ENCODE assay signal across 28 cellular contexts in genomic region chr14:98070521-98070920, GRCh38.
DNase-seq lines count a peak whose midpoint lies in the region; ATAC-seq and TF ChIP-seq lines count a peak whose summit lies in the region.
"Had no signal": no experiment of that assay in that cellular context is flagged by ENCODE, and none has a peak within 500 bp of the region (broad histone marks: within the 10 kb centered on the region; RNA-seq: fewer than 3 reads in every experiment).

No MANE protein-coding gene starts in this region.

- no peaks in the 10 kb centered on the region for H3K36me3 Mint-ChIP-seq in endodermal cell (ENCODE audit: low read depth)
- H3K36me3 Mint-ChIP-seq: activated naive CD4-positive, alpha-beta T cell treated with anti-CD3 and anti-CD28 coated beads, Interleukin-2, amount 50 U/mL, for 72 hours had no signal

- H3K79me2 ChIP-seq in PC-3 (ENCODE audit: low read length) (no peaks in the 10 kb centered on the region), smooth muscle cell (ENCODE audit: low read depth) (no peaks in the 10 kb centered on the region)

- no peak for ATAC-seq in PC-3
- ATAC-seq: activated naive CD4-positive, alpha-beta T cell treated with anti-CD3 and anti-CD28 coated beads, Interleukin-2, amount 50 U/mL, for 72 hours; gastrocnemius medialis; HepG2 had no signal

- H3K9me2 ChIP-seq in PC-3 (replicated peaks; ENCODE audit: low read length) = no peaks in the 10 kb centered on the region

- TF ChIP-seq CTCF in PC-3 (conservative IDR thresholded peaks at IDR 0.05; ENCODE audit: low read depth, low read length) (no peak), endodermal cell (conservative IDR thresholded peaks at IDR 0.05) (no peak), smooth muscle cell (IDR thresholded peaks at IDR 0.05; ENCODE audit: borderline replicate concordance, insufficient read depth, poor library complexity, severe bottlenecking) (no peak)

- CTCF ChIA-PET in PC-3 (lab: Charles Lee) = no interaction called here

- H3K4me1 ChIP-seq in PC-3 (ENCODE audit: insufficient read depth, low read length) (peaks cover 12% of the 10 kb centered on the region; the same call in 1 of the 2 replicates), endodermal cell (ENCODE audit: control insufficient read depth, insufficient read depth, low read length) (peaks cover 3% of the 10 kb centered on the region), smooth muscle cell (ENCODE audit: low read depth) (peaks cover 9% of the 10 kb centered on the region)
- H3K4me1 ChIP-seq: ascending aorta, gastrocnemius medialis, psoas muscle had no signal

- no peaks in the 10 kb centered on the region for H3K27me3 Mint-ChIP-seq in endodermal cell (ENCODE audit: insufficient read depth)
- H3K27me3 Mint-ChIP-seq: B cell had no signal

- 80 to 100% methylated on average over 1 of the region's 1 CpG for WGBS in endodermal cell (ENCODE audit: insufficient coverage in 1 of 2, insufficient read length in 1 of 2), 2 experiments
- 55% methylated on average over 1 of the region's 1 CpG for WGBS in smooth muscle cell (ENCODE audit: low lambda C conversion rate)

- POLR2A ChIA-PET in PC-3 (lab: Charles Lee; ENCODE audit: unreplicated experiment) = no interaction called here

- H2AFZ ChIP-seq in PC-3 (ENCODE audit: low read length) (no peak overlapping the region), smooth muscle cell (ENCODE audit: low read depth) (no peak overlapping the region)

- H3K4me2 ChIP-seq in PC-3 (ENCODE audit: low read length) = 0 out of 2 replicates have a peak overlapping the region, but pooled peaks have one; percentile 33
- H3K4me2 ChIP-seq in smooth muscle cell = no peak overlapping the region

- no peaks in the 10 kb centered on the region for H3K36me3 ChIP-seq in PC-3 (ENCODE audit: low read depth, low read length)
- no peaks in the 10 kb centered on the region for H3K36me3 ChIP-seq in endodermal cell (ENCODE audit: control insufficient read depth, insufficient read depth, low read length)
- no peaks in the 10 kb centered on the region for H3K36me3 ChIP-seq in smooth muscle cell (ENCODE audit: low read depth)
- H3K36me3 ChIP-seq: ascending aorta, esophagus squamous epithelium, gastrocnemius medialis, neutrophil had no signal

- DNase-seq in DMS79 treated with DMSO at 0.1 percent for 48 hours (lab: John Stamatoyannopoulos, UW) = peak; percentile 30
- DNase-seq in DMS79 (lab: John Stamatoyannopoulos, UW) = no peak
- DNase-seq in PC-3 = no peak
- DNase-seq in endodermal cell = no peak
- no peak for DNase-seq in smooth muscle cell (lab: John Stamatoyannopoulos, UW; ENCODE audit: unreplicated experiment)
- DNase-seq in NCI-H1436 treated with DMSO at 0.1 percent for 48 hours (lab: John Stamatoyannopoulos, UW) = no peak
- no peak for DNase-seq in stimulated activated CD4-positive, alpha-beta T cell treated with anti-CD3 and anti-CD28 coated beads, Interleukin-1b, Interleukin-23, amount 100 ng/mL, for 48 hours
- no peak for DNase-seq in kidney glomerular epithelial cell (lab: John Stamatoyannopoulos, UW)
- DNase-seq: 8988T; activated CD4-positive, alpha-beta T cell treated with anti-CD3 and anti-CD28 coated beads for 4 hours; effector memory CD4-positive, alpha-beta T cell; esophagus squamous epithelium; gastrocnemius medialis; H7; NCI-H1092; NK-92 treated with Interleukin-12 subunit alpha and Interleukin-12 subunit beta, amount 100 ng/mL, for 24 hours; psoas muscle; stimulated activated CD4-positive, alpha-beta T cell treated with anti-CD3 and anti-CD28 coated beads, Interleukin-4, amount 100 ng/mL, for 1 hour; stimulated activated naive CD4-positive, alpha-beta T cell had no signal

- H3F3A ChIP-seq in PC-3 (ENCODE audit: low read length, unreplicated experiment) (no peaks in the 10 kb centered on the region), smooth muscle cell (ENCODE audit: low read depth) (no peaks in the 10 kb centered on the region)

- H3K9me3 Mint-ChIP-seq in endodermal cell = no peaks in the 10 kb centered on the region
- H3K9me3 Mint-ChIP-seq: T-helper 1 cell treated with Interleukin-12 subunit alpha and Interleukin-12 subunit beta and Interleukin-4 antibody, amounts not matched to agents 30 μg/mL and 1 μg/mL, for 36 hours had no signal

- H3K4me3 Mint-ChIP-seq in endodermal cell = no peak overlapping the region
- H3K4me3 Mint-ChIP-seq: activated T-helper 1 cell treated with anti-CD3 and anti-CD28 coated beads, Interleukin-12 subunit alpha, Interleukin-12 subunit beta, Interleukin-2, Interleukin-4 antibody, amounts not matched to agents 30 ng/mL and 10 ng/mL and 1 ng/mL, durations not matched to agents 14 hours and 24 hours and 36 hours; B cell; T-helper 1 cell treated with Interleukin-12 subunit alpha and Interleukin-12 subunit beta and Interleukin-4 antibody, amounts not matched to agents 30 μg/mL and 1 μg/mL, for 36 hours had no signal

- H3K27me3 ChIP-seq in PC-3 (ENCODE audit: low read length) (0 out of 2 replicates have a peak, but pooled peaks cover 4% of the 10 kb centered on the region), endodermal cell (ENCODE audit: control insufficient read depth, insufficient read depth, low read length, poor library complexity, severe bottlenecking) (no peaks in the 10 kb centered on the region), smooth muscle cell (ENCODE audit: low read depth) (peaks cover 7% of the 10 kb centered on the region)
- H3K27me3 ChIP-seq: ascending aorta, esophagus squamous epithelium, gastrocnemius medialis, neutrophil had no signal

- H3K27ac ChIP-seq in PC-3 (ENCODE audit: low read length) (no peak overlapping the region), endodermal cell (ENCODE audit: low read depth, low read length) (no peak overlapping the region), smooth muscle cell (ENCODE audit: low read depth) (peak overlapping the region; percentile 58)
- H3K27ac ChIP-seq: ascending aorta, gastrocnemius medialis, neutrophil, psoas muscle had no signal

- H3K9ac ChIP-seq in PC-3 (ENCODE audit: low read length) = no peak overlapping the region
- H3K9ac ChIP-seq in endodermal cell (ENCODE audit: extremely low read depth, low read length, poor library complexity, severe bottlenecking) = no peak overlapping the region
- no peak overlapping the region for H3K9ac ChIP-seq in smooth muscle cell (ENCODE audit: low read depth)

- peak overlapping the region; percentile 84 for H3K27ac Mint-ChIP-seq in endodermal cell
- H3K27ac Mint-ChIP-seq: activated naive CD4-positive, alpha-beta T cell treated with anti-CD3 and anti-CD28 coated beads, Interleukin-2, amount 50 U/mL, for 72 hours; activated T-helper 1 cell treated with anti-CD3 and anti-CD28 coated beads, Interleukin-12 subunit alpha, Interleukin-12 subunit beta, Interleukin-2, Interleukin-4 antibody, amounts not matched to agents 30 ng/mL and 10 ng/mL and 1 ng/mL, durations not matched to agents 14 hours and 24 hours and 36 hours; B cell; T-helper 1 cell treated with Interleukin-12 subunit alpha and Interleukin-12 subunit beta and Interleukin-4 antibody, amounts not matched to agents 30 μg/mL and 1 μg/mL, for 36 hours had no signal

- peaks cover 13% of the 10 kb centered on the region for H3K4me1 Mint-ChIP-seq in endodermal cell
- H3K4me1 Mint-ChIP-seq: B cell had no signal

- H4K20me1 ChIP-seq in PC-3 (ENCODE audit: low read length) (no peaks in the 10 kb centered on the region), smooth muscle cell (ENCODE audit: low read depth) (no peaks in the 10 kb centered on the region)

- H3K9me3 ChIP-seq in PC-3 (ENCODE audit: low read length) (no peaks in the 10 kb centered on the region), endodermal cell (ENCODE audit: control insufficient read depth, low read length) (no peaks in the 10 kb centered on the region), smooth muscle cell (replicated peaks; ENCODE audit: low read depth) (no peaks in the 10 kb centered on the region)
- H3K9me3 ChIP-seq: ascending aorta, esophagus squamous epithelium, gastrocnemius medialis, neutrophil, psoas muscle had no signal

- intact Hi-C loops in PC-3 (cut with micrococcal nuclease) = no loop called here

- BruUV-seq in PC-3 (replicated peaks; lab: Mats Ljungman, UMichigan) = no TSS peak

- H3K4me3 ChIP-seq in PC-3 (ENCODE audit: low read length) = no peak overlapping the region
- H3K4me3 ChIP-seq in endodermal cell (ENCODE audit: low read length) = no peak overlapping the region
- H3K4me3 ChIP-seq in smooth muscle cell = no peak overlapping the region
- H3K4me3 ChIP-seq: ascending aorta, esophagus squamous epithelium, gastrocnemius medialis, lung, psoas muscle, skin epidermis had no signal
